ENCODE assay signal across 19 cellular contexts in genomic region chr11:96145163-96145585, GRCh38.
DNase-seq lines count a peak whose midpoint lies in the region; ATAC-seq, FAIRE-seq and TF ChIP-seq lines count a peak whose summit lies in the region.
"Had no signal": no experiment of that assay in that cellular context is flagged by ENCODE, and none has a peak within 500 bp of the region (broad histone marks: within the 10 kb centered on the region; RNA-seq: fewer than 3 reads in every experiment).

No MANE protein-coding gene starts in this region.

- H3K27me3 Mint-ChIP-seq in stimulated activated naive B cell treated with anti-CD40 and anti-IgM and Interleukin-4, amounts not matched to agents 10 μg/mL and 1 μg/mL and 100 μg/mL, for 72 hours: no peaks in the 10 kb centered on the region

- peaks cover 24% of the 10 kb centered on the region for H3K4me1 ChIP-seq in PC-9 (replicated peaks; ENCODE audit: insufficient read depth)
- H3K4me1 ChIP-seq in endothelial cell of umbilical vein (ENCODE audit: control insufficient read depth, extremely low read depth, insufficient read depth, low read length): peaks cover 48% of the 10 kb centered on the region
- H3K4me1 ChIP-seq: psoas muscle had no signal

- no peaks in the 10 kb centered on the region for H3K9me3 Mint-ChIP-seq in stimulated activated naive B cell treated with anti-CD40 and anti-IgM and Interleukin-4, amounts not matched to agents 10 μg/mL and 1 μg/mL and 100 μg/mL, for 72 hours
- H3K9me3 Mint-ChIP-seq: T-helper 1 cell treated with Interleukin-12 subunit alpha and Interleukin-12 subunit beta and Interleukin-4 antibody, amounts not matched to agents 30 μg/mL and 1 μg/mL, for 36 hours had no signal

- H3K79me2 ChIP-seq in PC-9 (ENCODE audit: low read depth) (peaks cover 39% of the 10 kb centered on the region), endothelial cell of umbilical vein (ENCODE audit: control insufficient read depth, insufficient read depth, low read length) (no peaks in the 10 kb centered on the region)

- H3K36me3 ChIP-seq in PC-9 (ENCODE audit: low read depth) (0 out of 2 replicates have a peak, but pooled peaks cover 3% of the 10 kb centered on the region), endothelial cell of umbilical vein (ENCODE audit: control insufficient read depth in 2 of 2, extremely low read depth in 1 of 2, insufficient read depth in 2 of 2, low read length in 2 of 2) (no peaks in the 10 kb centered on the region)
- H3K36me3 ChIP-seq: left lung, tibial nerve had no signal

- no peak overlapping the region for H3K4me3 ChIP-seq in PC-9
- no peak overlapping the region for H3K4me3 ChIP-seq in endothelial cell of umbilical vein (replicated peaks in 1 of 3; ENCODE audit: insufficient read depth in 1 of 3, low read depth in 1 of 3, low read length in 3 of 3)
- H3K4me3 ChIP-seq: left lung, psoas muscle, tibial nerve had no signal

- CTCF ChIA-PET in PC-9 (lab: Charles Lee): no interaction called here
- CTCF ChIA-PET in endothelial cell of umbilical vein (lab: Charles Lee): interaction anchor here (1.5 to 4.5 kb wide), 2 partner anchors 75 to 198 kb away, joined by 4 to 20 read pairs; partner anchors contain the start of gene MAML2

- intact Hi-C loops in PC-9 (cut with micrococcal nuclease; ENCODE audit: unreplicated experiment): no loop called here
- intact Hi-C loops in endothelial cell of umbilical vein (cut with micrococcal nuclease): no loop called here

- H3K36me3 Mint-ChIP-seq in stimulated activated naive B cell treated with anti-CD40 and anti-IgM and Interleukin-4, amounts not matched to agents 10 μg/mL and 1 μg/mL and 100 μg/mL, for 72 hours: peaks cover 0 to 3% of the 10 kb centered on the region in 2 donors

- no peaks in the 10 kb centered on the region for H4K20me1 ChIP-seq in PC-9 (ENCODE audit: insufficient read depth)
- H4K20me1 ChIP-seq in endothelial cell of umbilical vein (replicated peaks; ENCODE audit: control insufficient read depth, extremely low read depth, insufficient read depth, low read length): no peaks in the 10 kb centered on the region

- ATAC-seq in stimulated activated naive B cell treated with anti-CD40 and anti-IgM and Interleukin-4, amounts not matched to agents 10 μg/mL and 1 μg/mL and 100 μg/mL, for 72 hours (replicated peaks): no peak
- ATAC-seq: left lung, psoas muscle had no signal

- no peaks in the 10 kb centered on the region for H3K9me2 ChIP-seq in PC-9 (ENCODE audit: insufficient read depth)

- peak overlapping the region; percentile 53 for H3K27ac ChIP-seq in PC-9
- H3K27ac ChIP-seq in endothelial cell of umbilical vein (ENCODE audit: insufficient read depth, low read depth, low read length): no peak overlapping the region
- H3K27ac ChIP-seq: 22Rv1, psoas muscle had no signal

- H2AFZ ChIP-seq in PC-9: no peak overlapping the region
- no peak overlapping the region for H2AFZ ChIP-seq in endothelial cell of umbilical vein (ENCODE audit: low read depth, low read length)

- no peak for FAIRE-seq in endothelial cell of umbilical vein (lab: Jason Lieb, UNC)
- FAIRE-seq: H54 had no signal

- peaks cover 20 to 32% of the 10 kb centered on the region in 2 donors for H3K4me1 Mint-ChIP-seq in stimulated activated naive B cell treated with anti-CD40 and anti-IgM and Interleukin-4, amounts not matched to agents 10 μg/mL and 1 μg/mL and 100 μg/mL, for 72 hours

- BruUV-seq in PC-9 (replicated peaks; lab: Mats Ljungman, UMichigan) (no TSS peak), endothelial cell of umbilical vein (replicated peaks; lab: Mats Ljungman, UMichigan) (no TSS peak)

- H3K4me3 Mint-ChIP-seq in stimulated activated naive B cell treated with anti-CD40 and anti-IgM and Interleukin-4, amounts not matched to agents 10 μg/mL and 1 μg/mL and 100 μg/mL, for 72 hours: no peak overlapping the region
- H3K4me3 Mint-ChIP-seq: T-helper 1 cell treated with Interleukin-12 subunit alpha and Interleukin-12 subunit beta and Interleukin-4 antibody, amounts not matched to agents 30 μg/mL and 1 μg/mL, for 36 hours had no signal

- dilution Hi-C loops in endothelial cell of umbilical vein (cut with MboI; ENCODE audit: extremely low pct_ligation_motif_present, low sequenced_read_pairs): no loop called here

- DNase-seq in DMS 273 (lab: John Stamatoyannopoulos, UW; ENCODE audit: unreplicated experiment) (peak; percentile 12), DMS 273 treated with DMSO at 0.1 percent for 48 hours (lab: John Stamatoyannopoulos, UW) (no peak), PC-9 (peak; percentile 20 to 92), endothelial cell of umbilical vein (ENCODE audit: low read depth, low spot score) (no peak), NCI-H2227 treated with DMSO at 0.1 percent for 48 hours (lab: John Stamatoyannopoulos, UW) (no peak), AG20443 (ENCODE audit: low spot score) (no peak)
- no peak for DNase-seq in stimulated activated naive B cell treated with anti-CD40 and anti-IgM and Interleukin-4, amounts not matched to agents 10 μg/mL and 1 μg/mL and 100 μg/mL, for 72 hours
- DNase-seq in NK-92 treated with Interleukin-12 subunit alpha and Interleukin-12 subunit beta, amount 100 ng/mL, for 24 hours (lab: John Stamatoyannopoulos, UW): no peak
- DNase-seq: activated CD4-positive, alpha-beta T cell treated with anti-CD3 and anti-CD28 coated beads for 48 hours; anterior cingulate cortex; KBM-7; left lung; NCI-H187; NCI-H524 treated with DMSO at 0.1 percent for 48 hours; psoas muscle had no signal

- H3K27me3 ChIP-seq in PC-9 (ENCODE audit: insufficient read depth, low read depth): no peaks in the 10 kb centered on the region
- H3K27me3 ChIP-seq in endothelial cell of umbilical vein (ENCODE audit: control insufficient read depth in 2 of 2, insufficient read depth in 2 of 2, low read length in 2 of 2): no peaks in the 10 kb centered on the region
- H3K27me3 ChIP-seq: left lung, tibial nerve had no signal

- no peak for TF ChIP-seq CTCF in PC-9 (conservative IDR thresholded peaks at IDR 0.05)
- TF ChIP-seq CTCF in endothelial cell of umbilical vein (IDR thresholded peaks at IDR 0.05; ENCODE audit: extremely low read depth in 1 of 2, insufficient read depth in 1 of 2, low read depth in 1 of 2, low read length in 2 of 2): no peak

- H3K27ac Mint-ChIP-seq in stimulated activated naive B cell treated with anti-CD40 and anti-IgM and Interleukin-4, amounts not matched to agents 10 μg/mL and 1 μg/mL and 100 μg/mL, for 72 hours: peak overlapping the region; percentile 56
- H3K27ac Mint-ChIP-seq: T-helper 1 cell treated with Interleukin-12 subunit alpha and Interleukin-12 subunit beta and Interleukin-4 antibody, amounts not matched to agents 30 μg/mL and 1 μg/mL, for 36 hours had no signal

- no peaks in the 10 kb centered on the region for H3K9me1 ChIP-seq in endothelial cell of umbilical vein (replicated peaks; ENCODE audit: control insufficient read depth, extremely low read depth, insufficient read depth, low read length)

- H3K9me3 ChIP-seq in PC-9 (ENCODE audit: insufficient read depth, low read depth): no peaks in the 10 kb centered on the region
- H3K9me3 ChIP-seq in endothelial cell of umbilical vein (replicated peaks; ENCODE audit: control insufficient read depth, insufficient read depth, low read length): no peaks in the 10 kb centered on the region
- H3K9me3 ChIP-seq: left lung, psoas muscle, tibial nerve had no signal

- TF ChIP-seq POLR2A in endothelial cell of umbilical vein (IDR thresholded peaks at IDR 0.05; ENCODE audit: low read depth, low read length): no peak

- peaks cover 25% of the 10 kb centered on the region for H3F3A ChIP-seq in PC-9 (ENCODE audit: insufficient read depth, low read depth)

- H3K4me2 ChIP-seq in PC-9 (peak overlapping the region; percentile 13), endothelial cell of umbilical vein (ENCODE audit: insufficient read depth, low read length) (no peak overlapping the region)

- POLR2A ChIA-PET in PC-9 (lab: Charles Lee; ENCODE audit: unreplicated experiment) (no interaction called here), endothelial cell of umbilical vein (lab: Charles Lee) (no interaction called here)

- no peak overlapping the region for H3K9ac ChIP-seq in endothelial cell of umbilical vein (replicated peaks; ENCODE audit: extremely low read depth, insufficient read depth, low read length)

TF ChIP-seq in endothelial cell of umbilical vein, 7 proteins besides CTCF, POLR2A, EP300 and RAD21:
- TF ChIP-seq MAX (IDR thresholded peaks at IDR 0.05; ENCODE audit: insufficient read depth, insufficient read length) (no peak), GATA2 (IDR thresholded peaks at IDR 0.05; ENCODE audit: insufficient read depth, insufficient read length, low read depth, low read length) (peak; percentile 23)

Comparison
In these comparisons a context has a peak if more than half of its experiments do, and no peak if none do; other contexts are left out.
1. DNase-seq: peak in DMS 273 (single experiment) and PC-9 (2 of 2); none in DMS 273 treated with DMSO at 0.1 percent for 48 hours (single experiment), endothelial cell of umbilical vein (single experiment), stimulated activated naive B cell treated with anti-CD40 and anti-IgM and Interleukin-4, amounts not matched to agents 10 μg/mL and 1 μg/mL and 100 μg/mL, for 72 hours (single experiment), NCI-H2227 treated with DMSO at 0.1 percent for 48 hours (single experiment), AG20443 (single experiment) and NK-92 treated with Interleukin-12 subunit alpha and Interleukin-12 subunit beta, amount 100 ng/mL, for 24 hours (single experiment).